ENCODE assay signal across 1 cellular context in the genomic region with DNA sequence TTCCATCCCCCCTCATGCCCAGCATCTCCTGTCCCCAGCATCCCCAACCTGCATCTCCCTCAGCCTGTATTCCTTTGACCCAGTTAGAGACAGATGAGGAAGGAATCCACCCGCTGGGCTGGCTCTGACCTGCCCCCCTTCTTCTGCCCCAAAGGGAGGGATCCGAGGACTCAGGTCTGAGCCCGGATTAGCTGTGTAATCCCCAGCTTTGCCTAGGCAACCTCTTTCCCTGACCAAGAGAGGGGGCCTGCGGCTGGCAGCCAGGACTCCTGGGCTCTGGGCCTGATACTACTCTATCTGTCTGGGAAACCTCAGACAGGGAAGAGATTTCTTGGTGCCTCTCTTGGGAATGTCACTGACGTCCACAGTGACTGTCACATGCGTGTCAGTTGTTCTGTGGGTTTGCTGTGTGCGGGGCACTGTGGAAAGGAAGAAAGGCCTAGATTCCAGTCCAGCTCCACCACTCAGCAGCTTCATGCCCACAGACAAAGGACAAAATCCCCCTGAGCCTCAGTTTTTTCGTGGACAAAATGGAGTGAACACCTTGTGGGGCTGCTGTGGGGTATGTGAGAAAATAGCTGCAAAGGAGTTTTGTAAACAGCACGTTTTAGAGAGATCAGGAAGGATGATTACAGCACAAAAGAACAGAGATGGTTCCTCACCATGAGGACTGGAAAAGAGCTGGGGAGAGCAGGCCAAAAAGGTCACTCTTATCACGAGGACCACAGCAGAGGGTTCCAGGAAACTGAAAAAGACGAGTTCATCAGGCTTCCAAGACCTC.
TF ChIP-seq lines count a peak whose summit lies in the region.

No MANE protein-coding gene starts in this region.

TF ChIP-seq in K562, 482 proteins besides CTCF, POLR2A, EP300 and RAD21 (continued from another document):
- TF ChIP-seq PHB (CRISPR knock-in tag; IDR thresholded peaks at IDR 0.05) (no peak), PCBP2 (IDR thresholded peaks at IDR 0.05; ENCODE audit: low read depth, low read length, poor library complexity, severe bottlenecking) (no peak)
